Comparison of ENCODE assay signal across 8 cellular contexts in genomic region chr3:15601046-15601398, GRCh38. TPM values are rescaled to one million over a fixed set of nuclear protein-coding genes. Genes with fewer than 3 reads are reported as not detected.
DNase-seq lines count a peak whose midpoint lies in the region; ATAC-seq, FAIRE-seq and TF ChIP-seq lines count a peak whose summit lies in the region.

No MANE protein-coding gene starts in this region.

- peaks cover 26 to 44% (median 30%) of the 10 kb centered on the region in 5 donors for H3K36me3 Mint-ChIP-seq in naive thymus-derived CD4-positive, alpha-beta T cell

- no peaks in the 10 kb centered on the region for H3K27me3 ChIP-seq in BE2C
- no peaks in the 10 kb centered on the region for H3K27me3 ChIP-seq in dorsolateral prefrontal cortex
- H3K27me3 ChIP-seq in naive thymus-derived CD4-positive, alpha-beta T cell (ENCODE audit: control insufficient read depth in 2 of 2, insufficient read depth in 2 of 2, low read length in 2 of 2) = no peaks in the 10 kb centered on the region

- H3K27ac Mint-ChIP-seq in naive thymus-derived CD4-positive, alpha-beta T cell = peak overlapping the region; percentile 92 to 100 (median 99)

- in situ Hi-C loops in KBM-7 (cut with MboI; ENCODE audit: low pct_unique_long_range_greater_than_20kb, low sequenced_read_pairs) = no loop called here

- H3K4me3 Mint-ChIP-seq in naive thymus-derived CD4-positive, alpha-beta T cell = peak overlapping the region; percentile 93 to 100 (median 99)

- no peaks in the 10 kb centered on the region for H3K36me3 ChIP-seq in BE2C
- peaks cover 13 to 22% (median 15%) of the 10 kb centered on the region in 3 experiments for H3K36me3 ChIP-seq in naive thymus-derived CD4-positive, alpha-beta T cell (ENCODE audit: control insufficient read depth in 2 of 3, insufficient read depth in 3 of 3, low read length in 3 of 3)

- no peak for TF ChIP-seq CTCF in BE2C (IDR thresholded peaks at IDR 0.05; ENCODE audit: low read depth, low read length)
- TF ChIP-seq CTCF in dorsolateral prefrontal cortex (IDR thresholded peaks at IDR 0.05 in 54 of 56, conservative IDR thresholded peaks at IDR 0.05 in 2 of 56; ENCODE audit: low read depth in 1 of 56, partially characterized antibody in 56 of 56) = no peak

- no peak for TF ChIP-seq POLR2A in H54 (IDR thresholded peaks at IDR 0.05; ENCODE audit: low read depth, low read length)

- CTCF ChIA-PET in naive thymus-derived CD4-positive, alpha-beta T cell (lab: Charles Lee) = interaction anchor here (1.2 kb wide), 1 partner anchor 30 kb away, joined by 3 read pairs; no protein-coding TSS in a partner anchor

- intact Hi-C loops in dorsolateral prefrontal cortex (cut with DNase I) = loop anchor here in 1 of 2 donors (10.0 kb wide), 1 partner anchor 574 kb away; the partner anchor contains the start of gene GALNT15
- intact Hi-C loops in naive thymus-derived CD4-positive, alpha-beta T cell (cut with micrococcal nuclease) = loop anchor here (1.0 to 10.0 kb wide), 20 partner anchors 23 to 1477 kb away; partner anchors contain the start of genes CAPN7 (in 2 of the 2), CCDC174 (in 2 of the 2), EAF1 (in 2 of the 2) and METTL6 (in 2 of the 2)

- no peak for FAIRE-seq in H54 (lab: Jason Lieb, UNC)

- peaks cover 34 to 67% (median 63%) of the 10 kb centered on the region in 7 donors for H3K4me1 Mint-ChIP-seq in naive thymus-derived CD4-positive, alpha-beta T cell

- no peaks in the 10 kb centered on the region for H3K4me1 ChIP-seq in BE2C
- peaks cover 25 to 31% of the 10 kb centered on the region in 2 donors for H3K4me1 ChIP-seq in naive thymus-derived CD4-positive, alpha-beta T cell (ENCODE audit: control insufficient read depth in 2 of 2, insufficient read depth in 2 of 2, low read length in 2 of 2)

- POLR2A ChIA-PET in naive thymus-derived CD4-positive, alpha-beta T cell (lab: Charles Lee) = interaction anchor here (0.9 to 1.6 kb wide), 6 partner anchors 10 to 949 kb away, joined by 3 to 6 read pairs (median 4); partner anchors contain the start of genes CAPN7, CCDC174 and MRPS25

- H3K4me3 ChIP-seq in BE2C (ENCODE audit: low read depth, low read length) (peak overlapping the region; percentile 91), dorsolateral prefrontal cortex (peak overlapping the region; percentile 56 to 96 (median 86))
- H3K4me3 ChIP-seq in Jurkat, Clone E6-1 (ENCODE audit: low read length) = peak overlapping the region; percentile 97
- H3K4me3 ChIP-seq in naive thymus-derived CD4-positive, alpha-beta T cell (ENCODE audit: low read length) = peak overlapping the region; percentile 93

- H3K27ac ChIP-seq in dorsolateral prefrontal cortex = peak overlapping the region; percentile 71 to 98 (median 93)
- peak overlapping the region; percentile 89 for H3K27ac ChIP-seq in naive thymus-derived CD4-positive, alpha-beta T cell (ENCODE audit: low read depth, low read length)

- DNase-seq in BE2C (no peak), dorsolateral prefrontal cortex (no peak), KBM-7 (no peak), NCI-H1417 treated with DMSO at 0.1 percent for 48 hours (lab: John Stamatoyannopoulos, UW) (no peak), H54 (ENCODE audit: insufficient read length, low spot score) (no peak)
- DNase-seq in Jurkat, Clone E6-1 (ENCODE audit: low read depth, low spot score) = no peak
- no peak for DNase-seq in naive thymus-derived CD4-positive, alpha-beta T cell

- H3K9me3 ChIP-seq in BE2C = no peaks in the 10 kb centered on the region
- no peaks in the 10 kb centered on the region for H3K9me3 ChIP-seq in naive thymus-derived CD4-positive, alpha-beta T cell (ENCODE audit: control insufficient read depth in 2 of 3, low read length in 3 of 3)

- no peaks in the 10 kb centered on the region for H3K27me3 Mint-ChIP-seq in naive thymus-derived CD4-positive, alpha-beta T cell

- H3K9me3 Mint-ChIP-seq in naive thymus-derived CD4-positive, alpha-beta T cell = peaks cover 0 to 9% (median 0%) of the 10 kb centered on the region in 11 donors

- peak; percentile 15 for ATAC-seq in GM21528 (IDR thresholded peaks at IDR 0.05; ENCODE audit: low FRiP score, unreplicated experiment)
- peak; percentile 1 for ATAC-seq in naive thymus-derived CD4-positive, alpha-beta T cell

RNA-seq across cellular contexts. Expression of gene HACL1, which starts 0.3 kb away (rescaled TPM):
- polyA plus RNA-seq in BE2C (2012; ENCODE audit: insufficient read depth, insufficient read length, low read depth) = 9.7 TPM
- polyA plus RNA-seq in Jurkat, Clone E6-1 (2012; ENCODE audit: insufficient read depth, insufficient read length) = 31.6 TPM
- 10 to 100 TPM; 24.5 to 48.9 (median 35.2) TPM for total RNA-seq in dorsolateral prefrontal cortex
- total RNA-seq in naive thymus-derived CD4-positive, alpha-beta T cell = 10 to 100 TPM; 18.7 to 41.4 (median 35.4) TPM
- 10 to 100 TPM; 40.1 to 40.9 TPM for polyA plus RNA-seq in naive thymus-derived CD4-positive, alpha-beta T cell

RNA-seq across cellular contexts. Expression of gene BTD, which starts 0.5 kb away (rescaled TPM):
- polyA plus RNA-seq in BE2C (2012; ENCODE audit: insufficient read depth, insufficient read length, low read depth) = 2.3 TPM
- polyA plus RNA-seq in Jurkat, Clone E6-1 (2012; ENCODE audit: insufficient read depth, insufficient read length) = 7.9 TPM
- total RNA-seq in dorsolateral prefrontal cortex = 10 to 100 TPM; 15.3 to 39.3 (median 24.9) TPM
- 10 to 100 TPM in 4 of 5 experiments, 1 to 10 TPM in 1; 6.8 to 23.3 (median 15.5) TPM for total RNA-seq in naive thymus-derived CD4-positive, alpha-beta T cell
- polyA plus RNA-seq in naive thymus-derived CD4-positive, alpha-beta T cell = 10 to 100 TPM; 17.0 to 18.8 TPM
